In genomic region chr3:38186781-38187180, GRCh38 we compare ENCODE assay signal across 2 cellular contexts.
TF ChIP-seq lines count a peak whose summit lies in the region.

No MANE protein-coding gene starts in this region.

TF ChIP-seq in HEK293, 187 proteins besides CTCF, POLR2A, EP300 and RAD21:
- TF ChIP-seq ZNF16 (tag by site-specific recombination; IDR thresholded peaks at IDR 0.05; ENCODE audit: low read depth) (no peak), ZNF184 (tag by site-specific recombination; IDR thresholded peaks at IDR 0.05) (peak; percentile 98)
TF ChIP-seq in HEK293: peak in this region for 1.

TF ChIP-seq in K562, 482 proteins besides CTCF, POLR2A, EP300 and RAD21:
- TF ChIP-seq THAP7 (CRISPR knock-in tag; IDR thresholded peaks at IDR 0.05) (no peak), TSC22D4 (tag; IDR thresholded peaks at IDR 0.05) (no peak), RBM25 (IDR thresholded peaks at IDR 0.05; ENCODE audit: low read depth, low read length, severe bottlenecking) (peak; percentile 12), RREB1 (CRISPR knock-in tag; IDR thresholded peaks at IDR 0.05) (no peak), HMBOX1 (IDR thresholded peaks at IDR 0.05) (no peak), ERF (CRISPR knock-in tag; IDR thresholded peaks at IDR 0.05) (no peak)
